In genomic region chrX:131083510-131084142, GRCh38 we compare ENCODE assay signal across 20 cellular contexts. TPM values are rescaled to one million over a fixed set of nuclear protein-coding genes. Genes with fewer than 3 reads are reported as not detected.
DNase-seq lines count a peak whose midpoint lies in the region; ATAC-seq and TF ChIP-seq lines count a peak whose summit lies in the region.
"Had no signal": no experiment of that assay in that cellular context is flagged by ENCODE, and none has a peak within 500 bp of the region (broad histone marks: within the 10 kb centered on the region; RNA-seq: fewer than 3 reads in every experiment).

No MANE protein-coding gene starts in this region.

- H3K4me3 Mint-ChIP-seq in GM23338 = peak overlapping the region; percentile 82
- peak overlapping the region; percentile 77 for H3K4me3 Mint-ChIP-seq in WTC11
- H3K4me3 Mint-ChIP-seq in neural progenitor cell = peak overlapping the region; percentile 79
- H3K4me3 Mint-ChIP-seq: CD8-positive, alpha-beta memory T cell had no signal

- H3K79me2 ChIP-seq in GM23338 (replicated peaks; ENCODE audit: insufficient read depth) (no peaks in the 10 kb centered on the region), neural progenitor cell (ENCODE audit: low read depth) (no peaks in the 10 kb centered on the region)

- H3F3A ChIP-seq in GM23338 (replicated peaks; ENCODE audit: low read depth) (no peaks in the 10 kb centered on the region), neural progenitor cell (ENCODE audit: low read depth) (peaks cover 12% of the 10 kb centered on the region)

- H3K27ac Mint-ChIP-seq in GM23338 = no peak overlapping the region
- no peak overlapping the region for H3K27ac Mint-ChIP-seq in WTC11
- no peak overlapping the region for H3K27ac Mint-ChIP-seq in neural progenitor cell
- H3K27ac Mint-ChIP-seq: CD8-positive, alpha-beta memory T cell had no signal

- H3K27ac ChIP-seq in GM23338 (ENCODE audit: low read depth) (no peak overlapping the region), neural progenitor cell (no peak overlapping the region)
- H3K27ac ChIP-seq: BLaER1 treated with 17β-estradiol and CSF1 and Interleukin-3, amounts not matched to agents 10 nM and 100 nM; PC-9 had no signal

- peaks cover 12% of the 10 kb centered on the region for H3K4me1 ChIP-seq in GM23338 (ENCODE audit: insufficient read depth)
- no peaks in the 10 kb centered on the region for H3K4me1 ChIP-seq in neural progenitor cell
- H3K4me1 ChIP-seq: BLaER1 treated with 17β-estradiol and CSF1 and Interleukin-3, amounts not matched to agents 10 nM and 100 nM had no signal

- H3K9ac ChIP-seq in neural progenitor cell = no peak overlapping the region
- H3K9ac ChIP-seq: BLaER1 treated with 17β-estradiol and CSF1 and Interleukin-3, amounts not matched to agents 10 nM and 100 nM had no signal

- no peaks in the 10 kb centered on the region for H3K36me3 ChIP-seq in GM23338 (ENCODE audit: insufficient read depth)
- H3K36me3 ChIP-seq in neural progenitor cell = no peaks in the 10 kb centered on the region
- H3K36me3 ChIP-seq: BLaER1 treated with 17β-estradiol and CSF1 and Interleukin-3, amounts not matched to agents 10 nM and 100 nM had no signal

- CTCF ChIA-PET in WTC11 (lab: Charles Lee) = interaction anchor here (0.8 to 2.6 kb wide), 2 partner anchors 11 to 15 kb away, joined by 3 to 25 read pairs; no protein-coding TSS in a partner anchor

- POLR2A ChIA-PET in WTC11 (lab: Charles Lee) = no interaction called here

- H3K9me3 ChIP-seq in iPS-18c (ENCODE audit: control insufficient read depth, insufficient read depth, low read length) (peaks cover 11% of the 10 kb centered on the region), neural progenitor cell (ENCODE audit: low read depth) (no peaks in the 10 kb centered on the region)

- peak in 1 of 2 experiments; percentile 23; a peak in 1 of 4 replicates for TF ChIP-seq CTCF in GM23338 (conservative IDR thresholded peaks at IDR 0.05; ENCODE audit: low read depth in 2 of 2)
- no peak for TF ChIP-seq CTCF in WTC11 (IDR thresholded peaks at IDR 0.05)
- no peak for TF ChIP-seq CTCF in neural progenitor cell (IDR thresholded peaks at IDR 0.05)

- peak; percentile 42 for ATAC-seq in GM23338
- peak; percentile 19 for ATAC-seq in WTC11
- no peak for ATAC-seq in HG03280 (IDR thresholded peaks at IDR 0.05; ENCODE audit: unreplicated experiment)

- peak overlapping the region; percentile 32; the same call in 1 of the 2 replicates for H2AFZ ChIP-seq in GM23338
- no peak overlapping the region for H2AFZ ChIP-seq in neural progenitor cell (replicated peaks)
- H2AFZ ChIP-seq: PC-9 had no signal

- H4K20me1 ChIP-seq in GM23338 (replicated peaks; ENCODE audit: insufficient read depth) (no peaks in the 10 kb centered on the region; the same call in 1 of the 2 replicates), neural progenitor cell (ENCODE audit: low read depth) (peaks cover 10% of the 10 kb centered on the region)

- peaks cover 22% of the 10 kb centered on the region for H3K36me3 Mint-ChIP-seq in GM23338 (ENCODE audit: low read depth)
- peaks cover 6% of the 10 kb centered on the region; the same call in 1 of the 2 replicates for H3K36me3 Mint-ChIP-seq in WTC11
- H3K36me3 Mint-ChIP-seq in neural progenitor cell = peaks cover 3% of the 10 kb centered on the region
- H3K36me3 Mint-ChIP-seq: CD8-positive, alpha-beta memory T cell had no signal

- peak overlapping the region; percentile 80 for H3K4me2 ChIP-seq in GM23338
- peak overlapping the region; percentile 71 for H3K4me2 ChIP-seq in neural progenitor cell
- H3K4me2 ChIP-seq: BLaER1 treated with 17β-estradiol and CSF1 and Interleukin-3, amounts not matched to agents 10 nM and 100 nM; PC-9 had no signal

- peaks cover 29% of the 10 kb centered on the region for H3K4me1 Mint-ChIP-seq in GM23338
- peaks cover 31% of the 10 kb centered on the region for H3K4me1 Mint-ChIP-seq in WTC11
- peaks cover 23% of the 10 kb centered on the region for H3K4me1 Mint-ChIP-seq in neural progenitor cell
- H3K4me1 Mint-ChIP-seq: CD8-positive, alpha-beta memory T cell had no signal

- H3K9me3 Mint-ChIP-seq in GM23338 = peaks cover 14% of the 10 kb centered on the region; the same call in 2 of the 3 replicates
- H3K9me3 Mint-ChIP-seq in WTC11 = peaks cover 15% of the 10 kb centered on the region
- H3K9me3 Mint-ChIP-seq in neural progenitor cell = peaks cover 16% of the 10 kb centered on the region
- H3K9me3 Mint-ChIP-seq: CD8-positive, alpha-beta memory T cell had no signal

- H3K27me3 Mint-ChIP-seq in GM23338 (ENCODE audit: insufficient read depth, low read depth, poor library complexity) = peaks cover 56% of the 10 kb centered on the region
- H3K27me3 Mint-ChIP-seq in WTC11 (ENCODE audit: low read depth) = peaks cover 100% of the 10 kb centered on the region
- H3K27me3 Mint-ChIP-seq in neural progenitor cell (ENCODE audit: insufficient read depth, low read depth) = peaks cover 73% of the 10 kb centered on the region

- DNase-seq in GM23338 (ENCODE audit: low spot score) (peak; percentile 28), WTC11 (ENCODE audit: low spot score) (peak; percentile 17), neural progenitor cell (ENCODE audit: low spot score) (peak; percentile 45), NCI-H510A (lab: John Stamatoyannopoulos, UW) (no peak), cerebellum (ENCODE audit: low spot score) (no peak)
- DNase-seq in activated CD4-positive, alpha-beta T cell treated with anti-CD3 and anti-CD28 coated beads, Interleukin-2, amount 50 U/mL, for 1 hour = no peak
- DNase-seq: CD8-positive, alpha-beta memory T cell; DMS53; EL; HCEC 1CT; KG1; MV-4-11; NCI-H1417; NCI-H1930; NCI-H345; NCI-H526; PC-9 had no signal

- H3K27me3 ChIP-seq in GM23338 (ENCODE audit: insufficient read depth) (peaks cover 75% of the 10 kb centered on the region), neural progenitor cell (peaks cover 93% of the 10 kb centered on the region)

- H3K9me2 ChIP-seq in GM23338 (ENCODE audit: insufficient read depth) = no peaks in the 10 kb centered on the region

- H3K4me3 ChIP-seq in GM23338 = peak overlapping the region; percentile 59
- peak overlapping the region; percentile 31; the same call in 1 of the 2 replicates for H3K4me3 ChIP-seq in iPS-18c (ENCODE audit: insufficient read depth, low read depth, low read length)
- H3K4me3 ChIP-seq in neural progenitor cell = peak overlapping the region; percentile 26
- H3K4me3 ChIP-seq: BLaER1 treated with 17β-estradiol and CSF1 and Interleukin-3, amounts not matched to agents 10 nM and 100 nM; PC-9 had no signal

TF ChIP-seq in GM23338, 12 proteins besides CTCF, POLR2A, EP300 and RAD21:
- no peak for TF ChIP-seq REST (IDR thresholded peaks at IDR 0.05; ENCODE audit: unreplicated experiment)
- TF ChIP-seq EZH2 (IDR thresholded peaks at IDR 0.05; ENCODE audit: low read depth, unreplicated experiment) = peak; percentile 56

TF ChIP-seq in WTC11, 78 proteins besides CTCF, POLR2A, EP300 and RAD21:
- TF ChIP-seq TEAD1 (CRISPR knock-in tag; IDR thresholded peaks at IDR 0.05) (0 out of 2 replicates have a peak, but pooled peaks have one; percentile 18), MAX (CRISPR knock-in tag; IDR thresholded peaks at IDR 0.05) (peak; percentile 83), STAT6 (CRISPR knock-in tag; conservative IDR thresholded peaks at IDR 0.05; ENCODE audit: low read depth) (no peak), TEAD4 (CRISPR knock-in tag; IDR thresholded peaks at IDR 0.05) (0 out of 2 replicates have a peak, but pooled peaks have one; percentile 32)

RNA-seq across cellular contexts. Expression of gene ARHGAP36, which starts 25.5 kb away (rescaled TPM):
- 0.21 TPM in 1 of 2 replicates, not detected in the other for total RNA-seq in GM23338 (2014; rRNA removed; shearing (Covaris generic))
- polyA plus RNA-seq in GM23338 (2016; fragmentation: Nextera tagmentation; extraction: Ambion mirVana) = 0.14 TPM in 1 of 2 replicates, not detected in the other
- total RNA-seq in WTC11 (2021) = 0.09 to 0.52 TPM (median 0.21 TPM) in 3 replicates
- 0.22 TPM in 1 of 2 replicates, not detected in the other for total RNA-seq in neural progenitor cell (ENCODE audit: low replicate concordance)
- total RNA-seq in cerebellum = 0.82 TPM
- total RNA-seq: CD8-positive, alpha-beta memory T cell; PC-9 had no signal
- polyA plus RNA-seq: CD8-positive, alpha-beta memory T cell had no signal

Comparison
In these comparisons a context has a peak if more than half of its experiments do, and no peak if none do; other contexts are left out.
1. DNase-seq: peak in GM23338 (single experiment), WTC11 (single experiment) and neural progenitor cell (single experiment); none in activated CD4-positive, alpha-beta T cell treated with anti-CD3 and anti-CD28 coated beads, Interleukin-2, amount 50 U/mL, for 1 hour (single experiment), NCI-H510A (single experiment) and cerebellum (single experiment).
2. Peak in every context shown above with its lines, with median percentiles within 50 percentile points of each other: H3K4me3 ChIP-seq and H3K4me3 Mint-ChIP-seq.